Comparison of ENCODE assay signal across 8 cellular contexts in genomic region chr4:42152507-42153504, GRCh38. TPM values are rescaled to one million over a fixed set of nuclear protein-coding genes. Genes with fewer than 3 reads are reported as not detected.
DNase-seq lines count a peak whose midpoint lies in the region; ATAC-seq, FAIRE-seq and TF ChIP-seq lines count a peak whose summit lies in the region.

Gene BEND4 (minus strand): TSS chr4:42152655. CDS start chr4:42152143, 512 bp downstream.

- peak within 1 kb of the TSS in 2 of 4 experiments; percentile 20 to 44 for H3K4me3 ChIP-seq in fibroblast of lung (replicated peaks in 1 of 4; ENCODE audit: control extremely low read depth in 1 of 4, insufficient read depth in 1 of 4, low read depth in 3 of 4, low read length in 4 of 4)
- peak within 1 kb of the TSS; percentile 17 to 41 (median 29) for H3K4me3 ChIP-seq in skin epidermis

- DNase-seq in GM12891 (ENCODE audit: insufficient read length, low spot score) (no peak), NCI-H82 (lab: John Stamatoyannopoulos, UW) (peak; percentile 83), fibroblast of lung (ENCODE audit: low read depth in 2 of 2) (no peak), medulla oblongata (ENCODE audit: extremely low spot score) (no peak), NCI-H2196 (lab: John Stamatoyannopoulos, UW; ENCODE audit: unreplicated experiment) (no peak), amniotic stem cell (lab: John Stamatoyannopoulos, UW) (no peak)

- H3K4me1 ChIP-seq in fibroblast of lung (ENCODE audit: control insufficient read depth, extremely low read depth, insufficient read depth, low read length), result no peaks in the 10 kb centered on the region

- no peaks in the 10 kb centered on the region for H3K36me3 ChIP-seq in fibroblast of lung (ENCODE audit: control insufficient read depth, insufficient read depth, low read length)

- FAIRE-seq in GM12891 (lab: Jason Lieb, UNC), result peak; percentile 28

- ATAC-seq in GM21717 (IDR thresholded peaks at IDR 0.05; ENCODE audit: unreplicated experiment), result peak; percentile 24

- no peak within 1 kb of the TSS for H3K9ac ChIP-seq in fibroblast of lung (ENCODE audit: insufficient read depth, low read length)

- no peaks in the 10 kb centered on the region for H4K20me1 ChIP-seq in fibroblast of lung (ENCODE audit: control insufficient read depth, extremely low read depth, insufficient read depth, low read length)

- H2AFZ ChIP-seq in fibroblast of lung (ENCODE audit: low read length), result no peak within 1 kb of the TSS

- peak within 1 kb of the TSS; percentile 59 for H3K4me2 ChIP-seq in fibroblast of lung (ENCODE audit: extremely low read depth, insufficient read depth, low read length)

- H3K9me3 ChIP-seq in fibroblast of lung (ENCODE audit: control insufficient read depth, insufficient read depth, low read depth, low read length), result no peaks in the 10 kb centered on the region

- no peak for TF ChIP-seq CTCF in fibroblast of lung (conservative IDR thresholded peaks at IDR 0.05 in 1 of 2, IDR thresholded peaks at IDR 0.05 in 1 of 2; ENCODE audit: low read depth in 1 of 2, low read length in 2 of 2)

- H3K27me3 ChIP-seq in fibroblast of lung (ENCODE audit: control insufficient read depth, insufficient read depth, low read length), result peaks cover 39% of the 10 kb centered on the region

- no peaks in the 10 kb centered on the region for H3K79me2 ChIP-seq in fibroblast of lung (ENCODE audit: control insufficient read depth, insufficient read depth, low read length)

- no peak for TF ChIP-seq POLR2A in GM12891 (IDR thresholded peaks at IDR 0.05; ENCODE audit: low read depth, low read length)

- H3K27ac ChIP-seq in fibroblast of lung (ENCODE audit: insufficient read depth, low read length) (no peak within 1 kb of the TSS), skin epidermis (peak within 1 kb of the TSS in 1 of 21 experiments; percentile 0)

TF ChIP-seq in GM12891, 5 proteins besides CTCF, POLR2A, EP300 and RAD21:
- no peak for TF ChIP-seq POU2F2 (IDR thresholded peaks at IDR 0.05; ENCODE audit: low read depth, low read length)
- no peak for TF ChIP-seq SPI1 (IDR thresholded peaks at IDR 0.05; ENCODE audit: low read depth, low read length)
- no peak for TF ChIP-seq TAF1 (IDR thresholded peaks at IDR 0.05; ENCODE audit: low read depth, low read length)
- TF ChIP-seq PAX5 (IDR thresholded peaks at IDR 0.05; ENCODE audit: insufficient read depth, low read length, severe bottlenecking), result no peak
- no peak for TF ChIP-seq POLR2AphosphoS5 (IDR thresholded peaks at IDR 0.05; ENCODE audit: low read depth, low read length)
TF ChIP-seq in GM12891: peak in this region for 0.

RNA-seq across cellular contexts. Expression of gene BEND4, which starts in this region (rescaled TPM):
- 1.3 TPM for polyA plus RNA-seq in GM12891 (2012; ENCODE audit: low read depth, missing spikeins)
- total RNA-seq in fibroblast of lung, result under 0.01 TPM in 1 of 2 replicates, not detected in the other
- polyA plus RNA-seq in fibroblast of lung, result 0.02 and 0.03 TPM in 2 replicates
- not detected in 2 replicates for polyA plus RNA-seq in fibroblast of lung (2012)
- not detected in 2 replicates for polyA minus RNA-seq in fibroblast of lung (ENCODE audit: low replicate concordance)
